In genomic region chr4:185396724-185397402, GRCh38 we compare ENCODE assay signal across 1 cellular context.
A peak's percentile ranks its signal among the peaks of the same experiment; 100 is the strongest.
TF ChIP-seq lines count a peak whose summit lies in the region.

A gene with protein sequence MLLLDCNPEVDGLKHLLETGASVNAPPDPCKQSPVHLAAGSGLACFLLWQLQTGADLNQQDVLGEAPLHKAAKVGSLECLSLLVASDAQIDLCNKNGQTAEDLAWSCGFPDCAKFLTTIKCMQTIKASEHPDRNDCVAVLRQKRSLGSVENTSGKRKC (plus strand): TSS chr4:185396841. CDS start chr4:185396924, 83 bp downstream.

TF ChIP-seq in HepG2, 621 proteins besides CTCF, POLR2A, EP300 and RAD21 (continued from another document and continues in another):
- TF ChIP-seq HOMEZ (CRISPR knock-in tag; IDR thresholded peaks at IDR 0.05; ENCODE audit: low read depth) (peak; percentile 44; the same call in 1 of the 2 replicates), TBX2 (CRISPR knock-in tag; IDR thresholded peaks at IDR 0.05; ENCODE audit: borderline replicate concordance) (0 out of 2 replicates have a peak, but pooled peaks have one; percentile 8), ZNF878 (CRISPR knock-in tag; IDR thresholded peaks at IDR 0.05) (no peak), POLR2G (IDR thresholded peaks at IDR 0.05; ENCODE audit: low read depth, low read length) (peak; percentile 93), HMGXB3 (CRISPR knock-in tag; IDR thresholded peaks at IDR 0.05; ENCODE audit: borderline replicate concordance) (0 out of 2 replicates have a peak, but pooled peaks have one; percentile 1), NR0B2 (CRISPR knock-in tag; IDR thresholded peaks at IDR 0.05) (peak; percentile 38; the same call in 1 of the 2 replicates), FOXK1 (CRISPR knock-in tag; IDR thresholded peaks at IDR 0.05; ENCODE audit: borderline replicate concordance, low read depth) (no peak; the same call in 1 of the 2 replicates), DNMT3B (CRISPR knock-in tag; conservative IDR thresholded peaks at IDR 0.05) (no peak), TOE1 (CRISPR knock-in tag; IDR thresholded peaks at IDR 0.05) (0 out of 2 replicates have a peak, but pooled peaks have one; percentile 13), YEATS4 (CRISPR knock-in tag; IDR thresholded peaks at IDR 0.05; ENCODE audit: borderline replicate concordance) (no peak), ZSCAN25 (CRISPR knock-in tag; IDR thresholded peaks at IDR 0.05) (no peak), ZBTB42 (CRISPR knock-in tag; IDR thresholded peaks at IDR 0.05) (0 out of 2 replicates have a peak, but pooled peaks have one; percentile 1), PCBP2 (optimal IDR thresholded peaks at IDR 0.05; ENCODE audit: low read depth, low read length, poor library complexity, severe bottlenecking) (no peak), ZNF737 (CRISPR knock-in tag; IDR thresholded peaks at IDR 0.05; ENCODE audit: borderline replicate concordance) (no peak), CSRNP1 (CRISPR knock-in tag; IDR thresholded peaks at IDR 0.05) (peak; percentile 1; the same call in 1 of the 2 replicates), KLF12 (CRISPR knock-in tag; IDR thresholded peaks at IDR 0.05; ENCODE audit: borderline replicate concordance) (peak; percentile 68; the same call in 1 of the 2 replicates), ZNF17 (CRISPR knock-in tag; IDR thresholded peaks at IDR 0.05) (no peak), ZNF337 (CRISPR knock-in tag; IDR thresholded peaks at IDR 0.05; ENCODE audit: borderline replicate concordance, low read depth) (no peak; the same call in 1 of the 2 replicates), GTF2F1 (IDR thresholded peaks at IDR 0.05; ENCODE audit: low read length) (0 out of 2 replicates have a peak, but pooled peaks have one; percentile 3), HOXA3 (CRISPR knock-in tag; IDR thresholded peaks at IDR 0.05) (no peak), TCF7L2 (IDR thresholded peaks at IDR 0.05; ENCODE audit: low read depth, low read length) (no peak), RXRB (CRISPR knock-in tag; IDR thresholded peaks at IDR 0.05; ENCODE audit: borderline replicate concordance) (no peak), KMT2B (CRISPR knock-in tag; IDR thresholded peaks at IDR 0.05) (peak; percentile 80), ZNF788 (CRISPR knock-in tag; IDR thresholded peaks at IDR 0.05; ENCODE audit: borderline replicate concordance) (0 out of 2 replicates have a peak, but pooled peaks have one; percentile 24), GABPB1 (CRISPR knock-in tag; IDR thresholded peaks at IDR 0.05) (peak; percentile 56), CBFB (CRISPR knock-in tag; IDR thresholded peaks at IDR 0.05) (no peak), BORCS8-MEF2B (CRISPR knock-in tag; IDR thresholded peaks at IDR 0.05) (no peak), FOXJ3 (CRISPR knock-in tag; IDR thresholded peaks at IDR 0.05; ENCODE audit: borderline replicate concordance) (no peak), PHB2 (IDR thresholded peaks at IDR 0.05; ENCODE audit: partially characterized antibody) (no peak), PRPF4 (IDR thresholded peaks at IDR 0.05; ENCODE audit: low read depth, low read length, poor library complexity, severe bottlenecking) (no peak), SNAI1 (CRISPR knock-in tag; IDR thresholded peaks at IDR 0.05; ENCODE audit: borderline replicate concordance) (no peak; the same call in 1 of the 2 replicates), SMAD1 (CRISPR knock-in tag; IDR thresholded peaks at IDR 0.05; ENCODE audit: borderline replicate concordance, low read depth) (no peak), RBM39 (IDR thresholded peaks at IDR 0.05; ENCODE audit: low read depth, low read length, poor library complexity, severe bottlenecking) (peak; percentile 22)
- TF ChIP-seq, protein P1, sequence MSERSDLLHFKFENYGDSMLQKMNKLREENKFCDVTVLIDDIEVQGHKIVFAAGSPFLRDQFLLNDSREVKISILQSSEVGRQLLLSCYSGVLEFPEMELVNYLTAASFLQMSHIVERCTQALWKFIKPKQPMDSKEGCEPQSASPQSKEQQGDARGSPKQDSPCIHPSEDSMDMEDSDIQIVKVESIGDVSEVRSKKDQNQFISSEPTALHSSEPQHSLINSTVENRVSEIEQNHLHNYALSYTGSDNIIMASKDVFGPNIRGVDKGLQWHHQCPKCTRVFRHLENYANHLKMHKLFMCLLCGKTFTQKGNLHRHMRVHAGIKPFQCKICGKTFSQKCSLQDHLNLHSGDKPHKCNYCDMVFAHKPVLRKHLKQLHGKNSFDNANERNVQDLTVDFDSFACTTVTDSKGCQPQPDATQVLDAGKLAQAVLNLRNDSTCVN (CRISPR knock-in tag; IDR thresholded peaks at IDR 0.05; ENCODE audit: borderline replicate concordance), result no peak
- TF ChIP-seq, protein P2, sequence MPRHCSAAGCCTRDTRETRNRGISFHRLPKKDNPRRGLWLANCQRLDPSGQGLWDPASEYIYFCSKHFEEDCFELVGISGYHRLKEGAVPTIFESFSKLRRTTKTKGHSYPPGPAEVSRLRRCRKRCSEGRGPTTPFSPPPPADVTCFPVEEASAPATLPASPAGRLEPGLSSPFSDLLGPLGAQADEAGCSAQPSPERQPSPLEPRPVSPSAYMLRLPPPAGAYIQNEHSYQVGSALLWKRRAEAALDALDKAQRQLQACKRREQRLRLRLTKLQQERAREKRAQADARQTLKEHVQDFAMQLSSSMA (CRISPR knock-in tag; IDR thresholded peaks at IDR 0.05), result peak; percentile 66
- TF ChIP-seq, protein P3, sequence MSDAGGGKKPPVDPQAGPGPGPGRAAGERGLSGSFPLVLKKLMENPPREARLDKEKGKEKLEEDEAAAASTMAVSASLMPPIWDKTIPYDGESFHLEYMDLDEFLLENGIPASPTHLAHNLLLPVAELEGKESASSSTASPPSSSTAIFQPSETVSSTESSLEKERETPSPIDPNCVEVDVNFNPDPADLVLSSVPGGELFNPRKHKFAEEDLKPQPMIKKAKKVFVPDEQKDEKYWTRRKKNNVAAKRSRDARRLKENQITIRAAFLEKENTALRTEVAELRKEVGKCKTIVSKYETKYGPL (CRISPR knock-in tag; IDR thresholded peaks at IDR 0.05), result no peak
- TF ChIP-seq, protein P4, sequence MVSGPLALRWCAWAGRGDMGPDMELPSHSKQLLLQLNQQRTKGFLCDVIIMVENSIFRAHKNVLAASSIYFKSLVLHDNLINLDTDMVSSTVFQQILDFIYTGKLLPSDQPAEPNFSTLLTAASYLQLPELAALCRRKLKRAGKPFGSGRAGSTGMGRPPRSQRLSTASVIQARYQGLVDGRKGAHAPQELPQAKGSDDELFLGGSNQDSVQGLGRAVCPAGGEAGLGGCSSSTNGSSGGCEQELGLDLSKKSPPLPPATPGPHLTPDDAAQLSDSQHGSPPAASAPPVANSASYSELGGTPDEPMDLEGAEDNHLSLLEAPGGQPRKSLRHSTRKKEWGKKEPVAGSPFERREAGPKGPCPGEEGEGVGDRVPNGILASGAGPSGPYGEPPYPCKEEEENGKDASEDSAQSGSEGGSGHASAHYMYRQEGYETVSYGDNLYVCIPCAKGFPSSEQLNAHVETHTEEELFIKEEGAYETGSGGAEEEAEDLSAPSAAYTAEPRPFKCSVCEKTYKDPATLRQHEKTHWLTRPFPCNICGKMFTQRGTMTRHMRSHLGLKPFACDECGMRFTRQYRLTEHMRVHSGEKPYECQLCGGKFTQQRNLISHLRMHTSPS (CRISPR knock-in tag; IDR thresholded peaks at IDR 0.05; ENCODE audit: low read depth), result 0 out of 2 replicates have a peak, but pooled peaks have one; percentile 14
- TF ChIP-seq, protein P5, sequence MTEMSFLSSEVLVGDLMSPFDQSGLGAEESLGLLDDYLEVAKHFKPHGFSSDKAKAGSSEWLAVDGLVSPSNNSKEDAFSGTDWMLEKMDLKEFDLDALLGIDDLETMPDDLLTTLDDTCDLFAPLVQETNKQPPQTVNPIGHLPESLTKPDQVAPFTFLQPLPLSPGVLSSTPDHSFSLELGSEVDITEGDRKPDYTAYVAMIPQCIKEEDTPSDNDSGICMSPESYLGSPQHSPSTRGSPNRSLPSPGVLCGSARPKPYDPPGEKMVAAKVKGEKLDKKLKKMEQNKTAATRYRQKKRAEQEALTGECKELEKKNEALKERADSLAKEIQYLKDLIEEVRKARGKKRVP (CRISPR knock-in tag; IDR thresholded peaks at IDR 0.05), result no peak
- TF ChIP-seq, protein P6, sequence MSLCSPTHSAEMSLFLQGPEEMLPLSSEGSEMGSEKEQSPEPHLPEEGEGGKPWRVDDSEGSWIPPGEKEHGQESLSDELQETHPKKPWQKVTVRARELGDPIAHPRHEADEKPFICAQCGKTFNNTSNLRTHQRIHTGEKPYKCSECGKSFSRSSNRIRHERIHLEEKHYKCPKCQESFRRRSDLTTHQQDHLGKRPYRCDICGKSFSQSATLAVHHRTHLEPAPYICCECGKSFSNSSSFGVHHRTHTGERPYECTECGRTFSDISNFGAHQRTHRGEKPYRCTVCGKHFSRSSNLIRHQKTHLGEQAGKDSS (CRISPR knock-in tag; IDR thresholded peaks at IDR 0.05; ENCODE audit: borderline replicate concordance, low read depth), result peak; percentile 55; the same call in 1 of the 2 replicates
- TF ChIP-seq, protein P7, sequence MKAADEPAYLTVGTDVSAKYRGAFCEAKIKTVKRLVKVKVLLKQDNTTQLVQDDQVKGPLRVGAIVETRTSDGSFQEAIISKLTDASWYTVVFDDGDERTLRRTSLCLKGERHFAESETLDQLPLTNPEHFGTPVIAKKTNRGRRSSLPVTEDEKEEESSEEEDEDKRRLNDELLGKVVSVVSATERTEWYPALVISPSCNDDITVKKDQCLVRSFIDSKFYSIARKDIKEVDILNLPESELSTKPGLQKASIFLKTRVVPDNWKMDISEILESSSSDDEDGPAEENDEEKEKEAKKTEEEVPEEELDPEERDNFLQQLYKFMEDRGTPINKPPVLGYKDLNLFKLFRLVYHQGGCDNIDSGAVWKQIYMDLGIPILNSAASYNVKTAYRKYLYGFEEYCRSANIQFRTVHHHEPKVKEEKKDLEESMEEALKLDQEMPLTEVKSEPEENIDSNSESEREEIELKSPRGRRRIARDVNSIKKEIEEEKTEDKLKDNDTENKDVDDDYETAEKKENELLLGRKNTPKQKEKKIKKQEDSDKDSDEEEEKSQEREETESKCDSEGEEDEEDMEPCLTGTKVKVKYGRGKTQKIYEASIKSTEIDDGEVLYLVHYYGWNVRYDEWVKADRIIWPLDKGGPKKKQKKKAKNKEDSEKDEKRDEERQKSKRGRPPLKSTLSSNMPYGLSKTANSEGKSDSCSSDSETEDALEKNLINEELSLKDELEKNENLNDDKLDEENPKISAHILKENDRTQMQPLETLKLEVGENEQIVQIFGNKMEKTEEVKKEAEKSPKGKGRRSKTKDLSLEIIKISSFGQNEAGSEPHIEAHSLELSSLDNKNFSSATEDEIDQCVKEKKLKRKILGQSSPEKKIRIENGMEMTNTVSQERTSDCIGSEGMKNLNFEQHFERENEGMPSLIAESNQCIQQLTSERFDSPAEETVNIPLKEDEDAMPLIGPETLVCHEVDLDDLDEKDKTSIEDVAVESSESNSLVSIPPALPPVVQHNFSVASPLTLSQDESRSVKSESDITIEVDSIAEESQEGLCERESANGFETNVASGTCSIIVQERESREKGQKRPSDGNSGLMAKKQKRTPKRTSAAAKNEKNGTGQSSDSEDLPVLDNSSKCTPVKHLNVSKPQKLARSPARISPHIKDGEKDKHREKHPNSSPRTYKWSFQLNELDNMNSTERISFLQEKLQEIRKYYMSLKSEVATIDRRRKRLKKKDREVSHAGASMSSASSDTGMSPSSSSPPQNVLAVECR (CRISPR knock-in tag; IDR thresholded peaks at IDR 0.05; ENCODE audit: borderline replicate concordance), result peak; percentile 94
